ENCODE assay signal across 7 cellular contexts in genomic region chr14:21917699-21918436, GRCh38.
DNase-seq lines count a peak whose midpoint lies in the region; ATAC-seq and TF ChIP-seq lines count a peak whose summit lies in the region.

No MANE protein-coding gene starts in this region.

- 0 out of 2 replicates have a peak overlapping the region, but pooled peaks have one; percentile 6 for H3K4me2 ChIP-seq in HCT116 (ENCODE audit: low read length)

- H3K36me3 Mint-ChIP-seq in activated T-helper 1 cell treated with anti-CD3 and anti-CD28 coated beads, Interleukin-12 subunit alpha, Interleukin-12 subunit beta, Interleukin-2, Interleukin-4 antibody, amounts not matched to agents 30 ng/mL and 10 ng/mL and 1 ng/mL, durations not matched to agents 14 hours and 24 hours and 36 hours (ENCODE audit: low read depth): peaks cover 2% of the 10 kb centered on the region

- H3K4me1 ChIP-seq in HCT116 (ENCODE audit: control insufficient read depth in 1 of 2, insufficient read depth in 2 of 2, low read length in 2 of 2): no peaks in the 10 kb centered on the region

- H3K9me2 ChIP-seq in HCT116 (ENCODE audit: insufficient read depth): no peaks in the 10 kb centered on the region

- H3K9me3 Mint-ChIP-seq in activated T-helper 1 cell treated with anti-CD3 and anti-CD28 coated beads, Interleukin-12 subunit alpha, Interleukin-12 subunit beta, Interleukin-2, Interleukin-4 antibody, amounts not matched to agents 30 ng/mL and 10 ng/mL and 1 ng/mL, durations not matched to agents 14 hours and 24 hours and 36 hours: peaks cover 3% of the 10 kb centered on the region

- no peak for TF ChIP-seq POLR2A in HCT116 (IDR thresholded peaks at IDR 0.05; ENCODE audit: borderline replicate concordance, extremely low read depth, insufficient read depth, insufficient read length)

- in situ Hi-C loops in G401 (cut with HindIII; ENCODE audit: low sequenced_read_pairs): no loop called here

- H3K4me3 Mint-ChIP-seq in activated T-helper 1 cell treated with anti-CD3 and anti-CD28 coated beads, Interleukin-12 subunit alpha, Interleukin-12 subunit beta, Interleukin-2, Interleukin-4 antibody, amounts not matched to agents 30 ng/mL and 10 ng/mL and 1 ng/mL, durations not matched to agents 14 hours and 24 hours and 36 hours: peak overlapping the region; percentile 75

- no peak overlapping the region for H3K4me3 ChIP-seq in HCT116 (replicated peaks in 1 of 2; ENCODE audit: low read depth in 1 of 2, low read length in 2 of 2)
- no peak overlapping the region for H3K4me3 ChIP-seq in fibroblast of the aortic adventitia (ENCODE audit: low read depth, low read length)

- H3K9me3 ChIP-seq in HCT116 (ENCODE audit: control insufficient read depth in 1 of 2, insufficient read depth in 1 of 2, low read depth in 1 of 2, low read length in 2 of 2): no peaks in the 10 kb centered on the region

- ATAC-seq in HCT116: peak; percentile 71
- peak; percentile 46 for ATAC-seq in omental fat pad (ENCODE audit: low FRiP score)

- no peaks in the 10 kb centered on the region; the same call in 1 of the 2 replicates for H3K27me3 ChIP-seq in HCT116 (ENCODE audit: insufficient read depth, low read length)

- H3K9ac ChIP-seq in HCT116 (ENCODE audit: low read length): no peak overlapping the region

- peak overlapping the region; percentile 49 for H3K27ac Mint-ChIP-seq in activated T-helper 1 cell treated with anti-CD3 and anti-CD28 coated beads, Interleukin-12 subunit alpha, Interleukin-12 subunit beta, Interleukin-2, Interleukin-4 antibody, amounts not matched to agents 30 ng/mL and 10 ng/mL and 1 ng/mL, durations not matched to agents 14 hours and 24 hours and 36 hours

- BruUV-seq in HCT116 (replicated peaks; lab: Mats Ljungman, UMichigan): no TSS peak

- no peaks in the 10 kb centered on the region for H3K79me2 ChIP-seq in HCT116 (ENCODE audit: insufficient read depth, low read length)

- DNase-seq in G401 (ENCODE audit: low spot score) (peak; percentile 35), HCT116 (ENCODE audit: low read depth, low spot score) (peak; percentile 31), NCI-H82 (lab: John Stamatoyannopoulos, UW) (peak; percentile 95), fibroblast of the aortic adventitia (ENCODE audit: low read depth) (peak; percentile 57), omental fat pad (ENCODE audit: low spot score) (no peak), COR-L47 (lab: John Stamatoyannopoulos, UW) (no peak)
- DNase-seq in activated T-helper 1 cell treated with anti-CD3 and anti-CD28 coated beads, Interleukin-12 subunit alpha, Interleukin-12 subunit beta, Interleukin-2, Interleukin-4 antibody, amounts not matched to agents 30 ng/mL and 10 ng/mL and 1 ng/mL, durations not matched to agents 14 hours and 24 hours and 36 hours (ENCODE audit: low spot score): peak; percentile 48

- CTCF ChIA-PET in HCT116 (lab: Charles Lee): interaction anchor here (0.7 to 2.7 kb wide), 33 partner anchors 9 to 401 kb away, joined by 3 to 17 read pairs (median 5); no protein-coding TSS in a partner anchor

- H3K36me3 ChIP-seq in HCT116 (ENCODE audit: control insufficient read depth in 1 of 2, insufficient read depth in 2 of 2, low read length in 2 of 2): no peaks in the 10 kb centered on the region

- POLR2A ChIA-PET in HCT116 (lab: Charles Lee): no interaction called here

- H3K27ac ChIP-seq in HCT116 (ENCODE audit: low read depth, low read length): no peak overlapping the region

- intact Hi-C loops in HCT116 (cut with micrococcal nuclease): no loop called here
- intact Hi-C loops in activated T-helper 1 cell treated with anti-CD3 and anti-CD28 coated beads, Interleukin-12 subunit alpha, Interleukin-12 subunit beta, Interleukin-2, Interleukin-4 antibody, amounts not matched to agents 30 ng/mL and 10 ng/mL and 1 ng/mL, durations not matched to agents 14 hours and 24 hours and 36 hours (cut with micrococcal nuclease): loop anchor here (1.0 to 5.0 kb wide), 11 partner anchors 15 to 1064 kb away; partner anchors contain the start of genes AJUBA and LRP10

- TF ChIP-seq CTCF in HCT116 (IDR thresholded peaks at IDR 0.05 in 2 of 3, conservative IDR thresholded peaks at IDR 0.05 in 1 of 3; ENCODE audit: borderline replicate concordance in 1 of 3, insufficient read depth in 1 of 3, low read depth in 2 of 3, low read length in 2 of 3): peak; percentile 32 to 89 (median 78); a peak in 5 of 6 replicates
- TF ChIP-seq CTCF in fibroblast of the aortic adventitia (IDR thresholded peaks at IDR 0.05; ENCODE audit: insufficient read depth, low read length): peak; percentile 84
- no peak for TF ChIP-seq CTCF in omental fat pad (IDR thresholded peaks at IDR 0.05)

- no peak overlapping the region for H2AFZ ChIP-seq in HCT116 (ENCODE audit: low read depth, low read length, poor library complexity, severe bottlenecking)

- H3K27me3 Mint-ChIP-seq in activated T-helper 1 cell treated with anti-CD3 and anti-CD28 coated beads, Interleukin-12 subunit alpha, Interleukin-12 subunit beta, Interleukin-2, Interleukin-4 antibody, amounts not matched to agents 30 ng/mL and 10 ng/mL and 1 ng/mL, durations not matched to agents 14 hours and 24 hours and 36 hours (ENCODE audit: insufficient read depth): no peaks in the 10 kb centered on the region

- RAD21 ChIA-PET in HCT116 (lab: Charles Lee; ENCODE audit: low non-redundant PET in 1 of 2, low total read pairs in 2 of 2, uncharacterized antibody in 2 of 2, unreplicated experiment in 2 of 2): no interaction called here

- H3K4me1 Mint-ChIP-seq in activated T-helper 1 cell treated with anti-CD3 and anti-CD28 coated beads, Interleukin-12 subunit alpha, Interleukin-12 subunit beta, Interleukin-2, Interleukin-4 antibody, amounts not matched to agents 30 ng/mL and 10 ng/mL and 1 ng/mL, durations not matched to agents 14 hours and 24 hours and 36 hours (ENCODE audit: low read depth): peaks cover 62% of the 10 kb centered on the region

- peak; percentile 41 for TF ChIP-seq RAD21 in HCT116 (IDR thresholded peaks at IDR 0.05; ENCODE audit: low read depth)

- H4K20me1 ChIP-seq in HCT116 (ENCODE audit: insufficient read depth): no peaks in the 10 kb centered on the region

TF ChIP-seq in HCT116, 20 proteins besides CTCF, POLR2A, EP300 and RAD21 (continues in another document):
- TF ChIP-seq FOSL1 (IDR thresholded peaks at IDR 0.05; ENCODE audit: low read depth) (no peak), SIN3A (IDR thresholded peaks at IDR 0.05; ENCODE audit: low read depth) (no peak), EGR1 (IDR thresholded peaks at IDR 0.05; ENCODE audit: low read depth) (no peak), REST (IDR thresholded peaks at IDR 0.05; ENCODE audit: low read depth) (no peak), TCF7L2 (IDR thresholded peaks at IDR 0.05; ENCODE audit: borderline replicate concordance, extremely low read depth, insufficient read depth, insufficient read length) (no peak), EZH2 (IDR thresholded peaks at IDR 0.05) (no peak), EZH2phosphoT487 (IDR thresholded peaks at IDR 0.05; ENCODE audit: borderline replicate concordance) (no peak), MAX (IDR thresholded peaks at IDR 0.05) (no peak), CEBPB (IDR thresholded peaks at IDR 0.05; ENCODE audit: low read depth) (no peak), ZNF274 (IDR thresholded peaks at IDR 0.05; ENCODE audit: low read depth, low read length) (no peak), ZBTB33 (IDR thresholded peaks at IDR 0.05; ENCODE audit: extremely low read depth, insufficient replicate concordance, low read length) (no peak), SP1 (IDR thresholded peaks at IDR 0.05; ENCODE audit: low read depth) (no peak), JUND (IDR thresholded peaks at IDR 0.05) (no peak), ZFX (IDR thresholded peaks at IDR 0.05) (no peak), CBX3 (IDR thresholded peaks at IDR 0.05; ENCODE audit: low read depth) (no peak)

Comparison
In these comparisons a context has a peak if more than half of its experiments do, and no peak if none do; other contexts are left out.
1. DNase-seq: peak in G401 (single experiment), HCT116 (single experiment), NCI-H82 (single experiment), activated T-helper 1 cell treated with anti-CD3 and anti-CD28 coated beads, Interleukin-12 subunit alpha, Interleukin-12 subunit beta, Interleukin-2, Interleukin-4 antibody, amounts not matched to agents 30 ng/mL and 10 ng/mL and 1 ng/mL, durations not matched to agents 14 hours and 24 hours and 36 hours (single experiment) and fibroblast of the aortic adventitia (single experiment); none in omental fat pad (single experiment) and COR-L47 (single experiment).
2. CTCF ChIP-seq: peak in HCT116 (3 of 3) and fibroblast of the aortic adventitia (single experiment); none in omental fat pad (0 of 3).